ENCODE assay signal across 8 cellular contexts in the genomic region with DNA sequence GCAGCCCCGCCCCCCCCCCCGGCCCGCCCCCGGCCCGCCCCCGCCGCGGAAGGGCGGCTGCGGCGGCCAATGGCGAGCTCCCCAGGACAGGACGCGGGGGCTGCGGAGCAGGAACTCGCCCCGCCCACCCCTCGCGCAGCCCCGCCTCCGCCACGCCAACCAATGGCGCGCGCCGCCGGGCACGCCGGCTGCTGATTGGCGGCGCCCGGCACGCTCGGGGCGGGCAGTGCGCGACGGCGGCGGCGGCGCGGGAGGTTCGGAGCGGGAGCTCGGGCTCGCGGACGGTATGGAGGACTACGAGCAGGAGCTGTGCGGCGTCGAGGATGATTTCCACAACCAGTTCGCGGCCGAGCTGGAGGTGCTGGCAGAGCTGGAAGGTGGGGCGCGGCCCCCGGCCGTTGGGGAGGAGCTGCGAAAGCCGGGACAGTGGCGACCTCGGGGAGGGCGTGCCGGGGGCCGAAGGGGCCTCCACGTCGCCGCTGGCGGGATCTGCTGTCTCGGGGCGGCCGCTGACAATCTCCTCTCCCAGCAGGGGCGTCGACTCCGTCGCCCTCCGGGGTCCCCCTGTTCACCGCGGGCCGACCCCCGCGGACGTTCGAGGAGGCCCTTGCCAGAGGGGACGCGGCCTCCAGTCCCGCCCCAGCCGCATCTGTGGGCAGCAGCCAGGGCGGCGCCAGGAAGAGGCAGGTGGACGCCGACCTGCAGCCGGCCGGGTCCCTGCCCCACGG. TPM values are rescaled to one million over a fixed set of nuclear protein-coding genes. Genes with fewer than 3 reads are reported as not detected.
DNase-seq lines count a peak whose midpoint lies in the region; ATAC-seq and TF ChIP-seq lines count a peak whose summit lies in the region.

A gene (plus strand): TSS at position 222 of the 728 bp plus-strand sequence. CDS start 65 bp downstream, at position 287.

- H3K4me1 ChIP-seq in adrenal gland (replicated peaks in 1 of 2) (peaks cover 16 to 22% of the 10 kb centered on the region in 2 donors), trophoblast cell (ENCODE audit: control insufficient read depth in 1 of 2, insufficient read depth in 2 of 2, low read length in 2 of 2) (peaks cover 6 to 16% of the 10 kb centered on the region in 2 experiments), transverse colon (peaks cover 14 to 22% (median 18%) of the 10 kb centered on the region in 4 donors)

- H2BK120ac ChIP-seq in trophoblast cell (ENCODE audit: insufficient read depth, low read length, poor library complexity): peak within 1 kb of the TSS; percentile 35

- peak within 1 kb of the TSS; percentile 29 for H2AK5ac ChIP-seq in trophoblast cell (ENCODE audit: low read length)

- H3K79me1 ChIP-seq in trophoblast cell (ENCODE audit: low read length): peaks cover 5% of the 10 kb centered on the region

- no peak for TF ChIP-seq EP300 in transverse colon (IDR thresholded peaks at IDR 0.05; ENCODE audit: low read depth)

- H2BK5ac ChIP-seq in trophoblast cell (ENCODE audit: low read depth, low read length, poor library complexity): no peak within 1 kb of the TSS

- peak within 1 kb of the TSS; percentile 52 for H2AFZ ChIP-seq in trophoblast cell (ENCODE audit: insufficient read depth, low read length, poor library complexity)

- H4K12ac ChIP-seq in trophoblast cell (ENCODE audit: low read depth, low read length): peak within 1 kb of the TSS; percentile 70

- peak within 1 kb of the TSS; percentile 88 for H3K9ac ChIP-seq in trophoblast cell (ENCODE audit: low read length)

- DNase-seq in NCI-H1436 (lab: John Stamatoyannopoulos, UW) (peak; percentile 90), T-helper 1 cell (peak; percentile 88 to 96 (median 91)), adrenal gland (peak; percentile 89 to 95 (median 93)), cardiac septum (ENCODE audit: low spot score) (peak; percentile 94), trophoblast cell (peak; percentile 88 to 94), transverse colon (peak; percentile 94)

- no peak within 1 kb of the TSS for H2BK12ac ChIP-seq in trophoblast cell (ENCODE audit: low read length)

- peak; percentile 84 for ATAC-seq in HG02798 (IDR thresholded peaks at IDR 0.05; ENCODE audit: poor library complexity, unreplicated experiment)

- in situ Hi-C loops in transverse colon (cut with MboI; ENCODE audit: low pct_ligation_motif_present in 1 of 4, low pct_unique_long_range_greater_than_20kb in 1 of 4, low sequenced_read_pairs in 3 of 4): loop anchor here in 2 of 4 donors (5.0 to 10.0 kb wide), 2 partner anchors 74 to 76 kb away; a partner anchor contains a TSS

- peak within 1 kb of the TSS; percentile 87 for H4K8ac ChIP-seq in trophoblast cell (ENCODE audit: low read depth, low read length)

- intact Hi-C loops in adrenal gland (cut with DNase I): loop anchor here in 1 of 2 donors (5.0 kb wide), 1 partner anchor 76 kb away; no protein-coding TSS in a partner anchor
- intact Hi-C loops in cardiac septum (cut with DNase I): loop anchor here (5.0 kb wide), 2 partner anchors 46 to 211 kb away; a partner anchor contains a TSS
- intact Hi-C loops in transverse colon (cut with DNase I; ENCODE audit: low total_unique reads): loop anchor here (5.0 kb wide), 1 partner anchor 76 kb away; no protein-coding TSS in a partner anchor

- H3K4ac ChIP-seq in trophoblast cell (ENCODE audit: low read depth, low read length): peak within 1 kb of the TSS; percentile 75

- H3K9me3 ChIP-seq in adrenal gland (replicated peaks in 1 of 3) (no peaks in the 10 kb centered on the region), trophoblast cell (ENCODE audit: insufficient read depth, low read depth, low read length) (no peaks in the 10 kb centered on the region), transverse colon (no peaks in the 10 kb centered on the region)

- TF ChIP-seq POLR2A in adrenal gland (IDR thresholded peaks at IDR 0.05) (no peak), transverse colon (IDR thresholded peaks at IDR 0.05) (no peak)

- H3K27ac ChIP-seq in adrenal gland: peak within 1 kb of the TSS in 3 of 5 donors; percentile 59 to 88 (median 64)
- no peak within 1 kb of the TSS for H3K27ac ChIP-seq in trophoblast cell (ENCODE audit: low read depth, low read length)
- H3K27ac ChIP-seq in transverse colon: peak within 1 kb of the TSS; percentile 73 to 91 (median 85)

- H3K4me2 ChIP-seq in trophoblast cell (ENCODE audit: low read length): peak within 1 kb of the TSS; percentile 94

- H4K91ac ChIP-seq in trophoblast cell (ENCODE audit: low read depth, low read length): peak within 1 kb of the TSS; percentile 84

- peaks cover 8% of the 10 kb centered on the region for H3K79me2 ChIP-seq in trophoblast cell (ENCODE audit: control insufficient read depth, insufficient read depth, low read length, poor library complexity)

- peak within 1 kb of the TSS; percentile 91 for H3K18ac ChIP-seq in trophoblast cell (ENCODE audit: low read length)

- H3K14ac ChIP-seq in trophoblast cell (ENCODE audit: low read length): peak within 1 kb of the TSS; percentile 91

- TF ChIP-seq CTCF in GM12875 (IDR thresholded peaks at IDR 0.05; ENCODE audit: borderline replicate concordance, insufficient read depth, low read depth, low read length) (no peak), adrenal gland (IDR thresholded peaks at IDR 0.05) (no peak), transverse colon (IDR thresholded peaks at IDR 0.05) (no peak)

- 0 to 1% methylated on average over 90 to 97 of the region's 97 CpGs; no CpG with 5 or more reads in 2 of the 4 donors for WGBS in adrenal gland, 4 donors
- no CpG with 5 or more reads among the region's 97 CpGs for WGBS in trophoblast cell (ENCODE audit: extremely low coverage, insufficient coverage, insufficient read length)
- 0% methylated on average over 50 of the region's 97 CpGs; no CpG with 5 or more reads in 1 of the 2 donors for WGBS in transverse colon (ENCODE audit: low coverage in 1 of 2), 2 donors

- H3K27me3 ChIP-seq in adrenal gland: no peaks in the 10 kb centered on the region
- no peaks in the 10 kb centered on the region for H3K27me3 ChIP-seq in trophoblast cell (ENCODE audit: insufficient read depth, low read length)
- peaks cover 4% of the 10 kb centered on the region for H3K27me3 ChIP-seq in transverse colon

- H3K4me3 ChIP-seq in GM12875 (ENCODE audit: low read depth, low read length) (peak within 1 kb of the TSS; percentile 95), adrenal gland (peak within 1 kb of the TSS; percentile 56 to 100 (median 91)), trophoblast cell (ENCODE audit: low read depth, low read length) (peak within 1 kb of the TSS; percentile 97), transverse colon (peak within 1 kb of the TSS; percentile 65 to 99 (median 96))

- H3K36me3 ChIP-seq in adrenal gland (replicated peaks in 1 of 2): peaks cover 0 to 11% of the 10 kb centered on the region in 2 donors
- peaks cover 56 to 66% of the 10 kb centered on the region in 2 experiments for H3K36me3 ChIP-seq in trophoblast cell (ENCODE audit: control insufficient read depth in 1 of 2, insufficient read depth in 2 of 2, low read length in 2 of 2)
- no peaks in the 10 kb centered on the region for H3K36me3 ChIP-seq in transverse colon

- H3K23ac ChIP-seq in trophoblast cell (ENCODE audit: low read length): no peak within 1 kb of the TSS

RNA-seq across cellular contexts. Expression of the gene that starts here (rescaled TPM):
- 10 to 100 TPM in 3 of 8 donors, 1 to 10 TPM in 5; 1.7 to 25.7 (median 8.2) TPM for total RNA-seq in adrenal gland
- 10 to 100 TPM in 2 of 3 donors, under 1 TPM in 1; 0.29 to 69.8 (median 60.8) TPM for polyA plus RNA-seq in adrenal gland
- total RNA-seq in cardiac septum: 7.1 TPM
- 63.1 and 65.0 TPM in 2 replicates for polyA plus RNA-seq in trophoblast cell (2013)
- total RNA-seq in transverse colon: 10 to 100 TPM in 2 of 4 donors, 1 to 10 TPM in 2; 4.6 to 33.4 (median 12.9) TPM
